25 cellular contexts compared by ENCODE assay signal in genomic region chr10:63352976-63353375, GRCh38.
"Had no signal": no experiment of that assay in that cellular context is flagged by ENCODE, and none has a peak within 500 bp of the region (broad histone marks: within the 10 kb centered on the region; RNA-seq: fewer than 3 reads in every experiment).

No MANE protein-coding gene starts in this region.

- H3K4me3 Mint-ChIP-seq: activated B cell treated with CpG ODN at 0.5 μM for 24 hours; activated CD4-positive, alpha-beta memory T cell treated with anti-CD3 and anti-CD28 coated beads, Interleukin-2, amount 10 ng/mL, durations not matched to agents 7 days and 5 days; activated CD4-positive, alpha-beta T cell treated with anti-CD3 and anti-CD28 coated beads, Interleukin-2, amount 10 ng/mL, durations not matched to agents 24 days and 14 days; activated naive CD8-positive, alpha-beta T cell; activated T-cell treated with anti-CD3 and anti-CD28 coated beads, Interleukin-2, amount 50 U/mL, for 4 hours; brain; T-cell; T-helper 1 cell treated with Interleukin-12 subunit alpha and Interleukin-12 subunit beta and Interleukin-4 antibody, amounts not matched to agents 30 μg/mL and 1 μg/mL, for 36 hours had no signal

- H3K9me3 Mint-ChIP-seq: activated B cell treated with CpG ODN at 0.5 μM for 24 hours; activated CD4-positive, alpha-beta memory T cell treated with anti-CD3 and anti-CD28 coated beads, Interleukin-2, amount 10 ng/mL, durations not matched to agents 7 days and 5 days; activated CD4-positive, alpha-beta T cell treated with anti-CD3 and anti-CD28 coated beads, Interleukin-2, amount 10 ng/mL, durations not matched to agents 24 days and 14 days; activated T-cell treated with anti-CD3 and anti-CD28 coated beads, Interleukin-2, amount 50 U/mL, for 4 hours; T-cell; T-helper 1 cell treated with Interleukin-12 subunit alpha and Interleukin-12 subunit beta and Interleukin-4 antibody, amounts not matched to agents 30 μg/mL and 1 μg/mL, for 36 hours had no signal

- H3K27me3 Mint-ChIP-seq: activated B cell treated with CpG ODN at 0.5 μM for 24 hours; activated CD4-positive, alpha-beta memory T cell treated with anti-CD3 and anti-CD28 coated beads, Interleukin-2, amount 10 ng/mL, durations not matched to agents 7 days and 5 days; activated CD4-positive, alpha-beta T cell treated with anti-CD3 and anti-CD28 coated beads, Interleukin-2, amount 10 ng/mL, durations not matched to agents 24 days and 14 days; activated naive CD8-positive, alpha-beta T cell; brain; T-cell had no signal

- DNase-seq: activated B cell treated with CpG ODN at 0.5 μM for 24 hours; activated CD4-positive, alpha-beta memory T cell treated with anti-CD3 and anti-CD28 coated beads, Interleukin-2, amount 10 ng/mL, durations not matched to agents 7 days and 5 days; activated CD4-positive, alpha-beta T cell treated with anti-CD3 and anti-CD28 coated beads, Interleukin-2, amount 10 ng/mL, durations not matched to agents 24 days and 14 days; activated CD4-positive, alpha-beta T cell treated with anti-CD3 and anti-CD28 coated beads, Interleukin-2, amount 50 U/mL, for 4 hours; activated CD8-positive, alpha-beta memory T cell treated with anti-CD3 and anti-CD28 coated beads, Interleukin-2, amount 50 U/mL, for 48 hours; activated effector memory CD4-positive, alpha-beta T cell treated with Interleukin-2 at 50 U/mL for 16 hours; activated gamma-delta T cell treated with Interleukin-2 at 50 U/mL for 16 hours; activated naive CD4-positive, alpha-beta T cell treated with anti-CD3 and anti-CD28 coated beads, Interleukin-2, amount 50 U/mL, for 16 hours; activated naive CD4-positive, alpha-beta T cell treated with Interleukin-2 at 50 U/mL for 16 hours; activated T-cell treated with anti-CD3 and anti-CD28 coated beads, Interleukin-2, amount 50 U/mL, for 4 hours; central memory CD4-positive, alpha-beta T cell; cerebellar nuclear complex; colonic mucosa; effector CD8-positive, alpha-beta T cell; esophagus squamous epithelium; foreskin melanocyte; SW 1271; T-cell; T-helper 9 cell; WERI-Rb-1 had no signal

- H3K27ac Mint-ChIP-seq: activated B cell treated with CpG ODN at 0.5 μM for 24 hours; activated CD4-positive, alpha-beta memory T cell treated with anti-CD3 and anti-CD28 coated beads, Interleukin-2, amount 10 ng/mL, durations not matched to agents 7 days and 5 days; activated CD4-positive, alpha-beta T cell treated with anti-CD3 and anti-CD28 coated beads, Interleukin-2, amount 10 ng/mL, durations not matched to agents 24 days and 14 days; activated naive CD8-positive, alpha-beta T cell; brain; T-cell; T-helper 1 cell treated with Interleukin-12 subunit alpha and Interleukin-12 subunit beta and Interleukin-4 antibody, amounts not matched to agents 30 μg/mL and 1 μg/mL, for 36 hours had no signal

- ATAC-seq: activated CD4-positive, CD25-positive, alpha-beta regulatory T cell treated with anti-CD3 and anti-CD28 coated beads, Interleukin-2, amount 50 U/mL, for 24 hours; activated T-cell treated with anti-CD3 and anti-CD28 coated beads, Interleukin-2, amount 50 U/mL, for 4 hours; gastroesophageal sphincter; T-cell had no signal
